In genomic region chr19:633786-634639, GRCh38 we compare ENCODE assay signal across 8 cellular contexts. TPM values are rescaled to one million over a fixed set of nuclear protein-coding genes. Genes with fewer than 3 reads are reported as not detected.
DNase-seq lines count a peak whose midpoint lies in the region; ATAC-seq and TF ChIP-seq lines count a peak whose summit lies in the region.

No MANE protein-coding gene starts in this region.

- TF ChIP-seq CTCF in kidney epithelial cell (IDR thresholded peaks at IDR 0.05; ENCODE audit: insufficient read depth, low read length, poor library complexity, severe bottlenecking) (no peak), thoracic aorta (IDR thresholded peaks at IDR 0.05) (no peak)

- H3K4me1 Mint-ChIP-seq in activated CD4-positive, alpha-beta T cell treated with anti-CD3 and anti-CD28 coated beads, Interleukin-2, amount 10 ng/mL, durations not matched to agents 24 days and 14 days: peaks cover 14% of the 10 kb centered on the region
- H3K4me1 Mint-ChIP-seq in activated naive CD8-positive, alpha-beta T cell (ENCODE audit: low read depth): peaks cover 30% of the 10 kb centered on the region

- H3K27me3 Mint-ChIP-seq in activated CD4-positive, alpha-beta T cell treated with anti-CD3 and anti-CD28 coated beads, Interleukin-2, amount 10 ng/mL, durations not matched to agents 24 days and 14 days: no peaks in the 10 kb centered on the region
- no peaks in the 10 kb centered on the region for H3K27me3 Mint-ChIP-seq in activated naive CD8-positive, alpha-beta T cell

- H3K36me3 ChIP-seq in kidney epithelial cell (ENCODE audit: control insufficient read depth, insufficient read depth, low read length): no peaks in the 10 kb centered on the region
- H3K36me3 ChIP-seq in thoracic aorta: no peaks in the 10 kb centered on the region

- peaks cover 16 to 23% of the 10 kb centered on the region in 2 donors for H3K4me1 ChIP-seq in thoracic aorta (ENCODE audit: control insufficient read depth in 1 of 2, low read depth in 2 of 2)

- no peaks in the 10 kb centered on the region for H3K9me3 ChIP-seq in thoracic aorta

- peak overlapping the region; percentile 98 for H3K4me3 Mint-ChIP-seq in activated CD4-positive, alpha-beta T cell treated with anti-CD3 and anti-CD28 coated beads, Interleukin-2, amount 10 ng/mL, durations not matched to agents 24 days and 14 days
- H3K4me3 Mint-ChIP-seq in activated naive CD8-positive, alpha-beta T cell: peak overlapping the region; percentile 96

- no peaks in the 10 kb centered on the region for H3K9me3 Mint-ChIP-seq in activated CD4-positive, alpha-beta T cell treated with anti-CD3 and anti-CD28 coated beads, Interleukin-2, amount 10 ng/mL, durations not matched to agents 24 days and 14 days
- no peaks in the 10 kb centered on the region for H3K9me3 Mint-ChIP-seq in activated naive CD8-positive, alpha-beta T cell (ENCODE audit: low read depth)

- H3K27me3 ChIP-seq in kidney epithelial cell (ENCODE audit: control insufficient read depth, insufficient read depth, low read length) (no peaks in the 10 kb centered on the region), thoracic aorta (replicated peaks; ENCODE audit: insufficient read depth) (no peaks in the 10 kb centered on the region)

- peaks cover 22% of the 10 kb centered on the region for H3K36me3 Mint-ChIP-seq in activated CD4-positive, alpha-beta T cell treated with anti-CD3 and anti-CD28 coated beads, Interleukin-2, amount 10 ng/mL, durations not matched to agents 24 days and 14 days (ENCODE audit: low read depth)
- H3K36me3 Mint-ChIP-seq in activated naive CD8-positive, alpha-beta T cell: peaks cover 1% of the 10 kb centered on the region

- peak overlapping the region; percentile 97 for H3K27ac Mint-ChIP-seq in activated CD4-positive, alpha-beta T cell treated with anti-CD3 and anti-CD28 coated beads, Interleukin-2, amount 10 ng/mL, durations not matched to agents 24 days and 14 days
- peak overlapping the region; percentile 83 for H3K27ac Mint-ChIP-seq in activated naive CD8-positive, alpha-beta T cell

- H3K27ac ChIP-seq in thoracic aorta: peak overlapping the region; percentile 33 to 48

- ATAC-seq in thoracic aorta (ENCODE audit: insufficient number of reproducible peaks, low FRiP score, low read depth) (no peak), GM21360 (IDR thresholded peaks at IDR 0.05; ENCODE audit: unreplicated experiment) (no peak), HG02571 (IDR thresholded peaks at IDR 0.05; ENCODE audit: unreplicated experiment) (no peak), HG02981 (IDR thresholded peaks at IDR 0.05; ENCODE audit: unreplicated experiment) (no peak)

- intact Hi-C loops in activated CD4-positive, alpha-beta T cell treated with anti-CD3 and anti-CD28 coated beads, Interleukin-2, amount 10 ng/mL, durations not matched to agents 24 days and 14 days (cut with micrococcal nuclease): loop anchor here (1.0 to 5.0 kb wide), 5 partner anchors 28 to 163 kb away; partner anchors contain the start of genes BSG, CDC34 and PTBP1

- H3K4me3 ChIP-seq in kidney epithelial cell (ENCODE audit: low read depth, low read length) (peak overlapping the region; percentile 70), thoracic aorta (peak overlapping the region; percentile 79)

- DNase-seq in activated CD4-positive, alpha-beta T cell treated with anti-CD3 and anti-CD28 coated beads, Interleukin-2, amount 10 ng/mL, durations not matched to agents 24 days and 14 days: no peak
- no peak for DNase-seq in activated CD4-positive, alpha-beta T cell treated with anti-CD3 and anti-CD28 coated beads for 4 hours
- no peak for DNase-seq in kidney epithelial cell (ENCODE audit: low read depth)
- DNase-seq in thoracic aorta (ENCODE audit: low spot score): no peak

RNA-seq across cellular contexts. Expression of gene POLRMT, which starts 0.7 kb away (rescaled TPM):
- total RNA-seq in activated CD4-positive, alpha-beta T cell treated with anti-CD3 and anti-CD28 coated beads, Interleukin-2, amount 10 ng/mL, durations not matched to agents 24 days and 14 days: 103 and 104 TPM in 2 replicates
- total RNA-seq in kidney epithelial cell: 47.6 and 50.0 TPM in 2 replicates
- total RNA-seq in thoracic aorta: 10 to 100 TPM; 23.8 to 30.9 TPM

RNA-seq across cellular contexts. Expression of gene FGF22, which starts 5.7 kb away (rescaled TPM):
- not detected in 2 replicates for total RNA-seq in activated CD4-positive, alpha-beta T cell treated with anti-CD3 and anti-CD28 coated beads, Interleukin-2, amount 10 ng/mL, durations not matched to agents 24 days and 14 days
- total RNA-seq in kidney epithelial cell (not detected in 2 replicates), thoracic aorta (under 1 TPM; 0.27 to 0.56 TPM)

RNA-seq across cellular contexts. Expression of gene RNF126, which starts 29.0 kb away (rescaled TPM):
- 109 and 110 TPM in 2 replicates for total RNA-seq in activated CD4-positive, alpha-beta T cell treated with anti-CD3 and anti-CD28 coated beads, Interleukin-2, amount 10 ng/mL, durations not matched to agents 24 days and 14 days
- total RNA-seq in kidney epithelial cell (77.6 and 107 TPM in 2 replicates), thoracic aorta (10 to 100 TPM; 47.8 to 61.9 TPM)

RNA-seq across cellular contexts. Expression of gene FSTL3, which starts 42.2 kb away (rescaled TPM):
- total RNA-seq in activated CD4-positive, alpha-beta T cell treated with anti-CD3 and anti-CD28 coated beads, Interleukin-2, amount 10 ng/mL, durations not matched to agents 24 days and 14 days: 7.2 and 7.7 TPM in 2 replicates
- total RNA-seq in kidney epithelial cell (378 and 504 TPM in 2 replicates), thoracic aorta (100 to 1,000 TPM; 361 to 595 TPM)

RNA-seq across cellular contexts. Expression of gene HCN2, which starts 44.3 kb away (rescaled TPM):
- 1.1 TPM in 2 replicates for total RNA-seq in activated CD4-positive, alpha-beta T cell treated with anti-CD3 and anti-CD28 coated beads, Interleukin-2, amount 10 ng/mL, durations not matched to agents 24 days and 14 days
- total RNA-seq in kidney epithelial cell (0.13 and 0.48 TPM in 2 replicates), thoracic aorta (not detected)
